In the genomic region with DNA sequence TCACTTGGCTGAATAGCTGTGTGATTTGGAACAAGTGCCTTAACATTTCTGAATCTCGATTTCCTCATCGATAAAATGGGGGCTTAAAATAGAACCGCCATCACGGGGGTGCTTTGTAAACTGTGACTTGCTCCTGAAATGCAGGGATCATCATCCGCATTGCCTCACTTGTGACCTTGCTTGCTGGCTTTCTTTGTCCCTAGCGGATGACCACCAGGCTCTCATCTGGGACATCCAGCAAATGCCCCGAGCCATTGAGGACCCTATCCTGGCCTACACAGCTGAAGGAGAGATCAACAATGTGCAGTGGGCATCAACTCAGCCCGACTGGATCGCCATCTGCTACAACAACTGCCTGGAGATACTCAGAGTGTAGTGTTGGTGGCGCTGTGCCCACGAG, we compare ENCODE assay signal across 17 cellular contexts. TPM values are rescaled to one million over a fixed set of nuclear protein-coding genes. Genes with fewer than 3 reads are reported as not detected.
DNase-seq lines count a peak whose midpoint lies in the region; TF ChIP-seq lines count a peak whose summit lies in the region.
"Had no signal": no experiment of that assay in that cellular context is flagged by ENCODE, and none has a peak within 500 bp of the region (broad histone marks: within the 10 kb centered on the region; RNA-seq: fewer than 3 reads in every experiment).

No MANE protein-coding gene starts in this region.

- no peaks in the 10 kb centered on the region for H3K27me3 Mint-ChIP-seq in progenitor cell of endocrine pancreas
- H3K27me3 Mint-ChIP-seq: CD8-positive, alpha-beta memory T cell had no signal

- DNase-seq in DMS 273 (lab: John Stamatoyannopoulos, UW; ENCODE audit: unreplicated experiment) (peak; percentile 56), DMS 273 treated with DMSO at 0.1 percent for 48 hours (lab: John Stamatoyannopoulos, UW) (no peak), AG04450 (ENCODE audit: low read depth, low spot score) (no peak), NCI-H1694 (lab: John Stamatoyannopoulos, UW) (peak; percentile 55), progenitor cell of endocrine pancreas (ENCODE audit: low spot score, unreplicated experiment) (no peak), SHP77 (lab: John Stamatoyannopoulos, UW) (no peak), SK-N-DZ (ENCODE audit: low spot score) (no peak)
- DNase-seq: CD8-positive, alpha-beta memory T cell; COR-L47; DMS153; DMS79; GF-D8 had no signal

- TF ChIP-seq CTCF in AG04450 (IDR thresholded peaks at IDR 0.05; ENCODE audit: low read depth, low read length) (no peak), progenitor cell of endocrine pancreas (IDR thresholded peaks at IDR 0.05; ENCODE audit: unreplicated experiment) (no peak)

- H3K27ac ChIP-seq in AG04450 (ENCODE audit: low read depth, low read length): peak overlapping the region; percentile 12
- H3K27ac ChIP-seq: 22Rv1, A549, BLaER1 had no signal

- CTCF ChIA-PET in AG04450 (lab: Charles Lee): interaction anchor here (0.5 to 0.9 kb wide), 2 partner anchors 23 to 390 kb away, joined by 3 to 5 read pairs; no protein-coding TSS in a partner anchor

- peak overlapping the region; percentile 45 for H3K27ac Mint-ChIP-seq in progenitor cell of endocrine pancreas

- H3K36me3 Mint-ChIP-seq in progenitor cell of endocrine pancreas (ENCODE audit: insufficient read depth): peaks cover 20% of the 10 kb centered on the region

- no peaks in the 10 kb centered on the region for H3K4me1 Mint-ChIP-seq in progenitor cell of endocrine pancreas (ENCODE audit: low read depth)
- H3K4me1 Mint-ChIP-seq: CD14-positive monocyte had no signal

- no peaks in the 10 kb centered on the region for H3K27me3 ChIP-seq in AG04450 (ENCODE audit: control insufficient read depth, insufficient read depth, low read length)
- H3K27me3 ChIP-seq: BLaER1 had no signal

- no peaks in the 10 kb centered on the region for H3K9me3 ChIP-seq in AG04450 (ENCODE audit: control insufficient read depth, insufficient read depth, low read length)
- H3K9me3 ChIP-seq: A549, BLaER1, HAP-1 had no signal

- POLR2A ChIA-PET in AG04450 (lab: Yijun Ruan, JAX): no interaction called here

- H3K4me3 ChIP-seq in AG04450 (ENCODE audit: low read depth, low read length): no peak overlapping the region
- H3K4me3 ChIP-seq: A549, BLaER1, HAP-1 had no signal

- H3K4me3 Mint-ChIP-seq in progenitor cell of endocrine pancreas (ENCODE audit: low read depth): no peak overlapping the region
- H3K4me3 Mint-ChIP-seq: CD14-positive monocyte; CD8-positive, alpha-beta memory T cell had no signal

- no peaks in the 10 kb centered on the region for H3K9me3 Mint-ChIP-seq in progenitor cell of endocrine pancreas (ENCODE audit: low read depth)
- H3K9me3 Mint-ChIP-seq: CD14-positive monocyte; CD8-positive, alpha-beta memory T cell had no signal

RNA-seq across cellular contexts. Expression of gene TACO1, which starts 11.9 kb away (rescaled TPM):
- polyA plus RNA-seq in AG04450 (2011; rRNA removed): 23.1 and 23.2 TPM in 2 replicates
- polyA minus RNA-seq in AG04450 (2011; rRNA and poly(A)+ RNA removed): 17.3 and 18.8 TPM in 2 replicates
- total RNA-seq in progenitor cell of endocrine pancreas: 18.2 and 19.2 TPM in 2 replicates
- 21.5 and 26.4 TPM in 2 replicates for polyA plus RNA-seq in SK-N-DZ (2014; cell fraction: cytosol; rRNA removed)
- polyA plus RNA-seq in SK-N-DZ (2014; cell fraction: nucleus; rRNA removed): 13.9 and 21.1 TPM in 2 replicates

RNA-seq across cellular contexts. Expression of gene MAP3K3, which starts 33.4 kb away (rescaled TPM):
- 14.9 and 15.3 TPM in 2 replicates for polyA plus RNA-seq in AG04450 (2011; rRNA removed)
- polyA minus RNA-seq in AG04450 (2011; rRNA and poly(A)+ RNA removed): 23.1 and 24.0 TPM in 2 replicates
- 19.1 and 22.0 TPM in 2 replicates for total RNA-seq in progenitor cell of endocrine pancreas
- polyA plus RNA-seq in SK-N-DZ (2014; cell fraction: cytosol; rRNA removed): 26.6 and 28.1 TPM in 2 replicates
- polyA plus RNA-seq in SK-N-DZ (2014; cell fraction: nucleus; rRNA removed): 41.0 and 61.6 TPM in 2 replicates

RNA-seq across cellular contexts. Expression of gene DCAF7, which starts 38.5 kb away (rescaled TPM):
- polyA plus RNA-seq in AG04450 (2011; rRNA removed): 50.4 and 52.7 TPM in 2 replicates
- 85.2 and 110 TPM in 2 replicates for polyA minus RNA-seq in AG04450 (2011; rRNA and poly(A)+ RNA removed)
- total RNA-seq in progenitor cell of endocrine pancreas: 134 and 135 TPM in 2 replicates
- polyA plus RNA-seq in SK-N-DZ (2014; cell fraction: cytosol; rRNA removed): 87.3 and 103 TPM in 2 replicates
- 30.7 and 32.7 TPM in 2 replicates for polyA plus RNA-seq in SK-N-DZ (2014; cell fraction: nucleus; rRNA removed)

Comparison
In these comparisons a context has a peak if more than half of its experiments do, and no peak if none do; other contexts are left out.
1. DNase-seq: peak in DMS 273 (single experiment) and NCI-H1694 (single experiment); none in DMS 273 treated with DMSO at 0.1 percent for 48 hours (single experiment), AG04450 (single experiment), progenitor cell of endocrine pancreas (single experiment), SHP77 (0 of 2) and SK-N-DZ (single experiment).